ENCODE assay signal across 1 cellular context in the genomic region with DNA sequence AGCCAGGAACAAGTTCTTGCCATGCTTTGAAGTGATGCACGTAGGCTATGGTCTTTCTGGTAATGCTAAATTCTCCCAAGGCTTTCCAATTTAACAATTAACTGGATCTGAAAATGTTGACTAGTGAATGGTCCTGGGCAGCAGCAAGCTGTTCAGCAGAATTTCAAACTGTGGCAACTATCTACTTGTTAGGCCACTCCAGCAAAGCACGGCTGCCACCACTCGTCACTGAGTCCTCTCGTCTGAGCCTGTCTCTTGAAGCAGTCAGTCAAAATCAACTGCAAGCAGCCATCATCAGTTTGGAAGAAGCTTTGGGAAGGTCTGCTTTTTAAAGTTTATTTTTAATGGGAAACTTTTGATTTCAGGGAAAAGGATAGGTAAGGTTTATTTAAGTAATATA.
TF ChIP-seq lines count a peak whose summit lies in the region.

No MANE protein-coding gene starts in this region.

TF ChIP-seq in H1, 55 proteins besides CTCF, POLR2A, EP300 and RAD21:
- no peak for TF ChIP-seq TEAD4 (IDR thresholded peaks at IDR 0.05; ENCODE audit: low read depth, low read length)
- TF ChIP-seq KDM4A (IDR thresholded peaks at IDR 0.05; ENCODE audit: low read depth, low read length, severe bottlenecking), result no peak
- TF ChIP-seq CTBP2 (IDR thresholded peaks at IDR 0.05; ENCODE audit: borderline replicate concordance, insufficient read depth, insufficient read length, low read length), result no peak
- TF ChIP-seq, protein P1, sequence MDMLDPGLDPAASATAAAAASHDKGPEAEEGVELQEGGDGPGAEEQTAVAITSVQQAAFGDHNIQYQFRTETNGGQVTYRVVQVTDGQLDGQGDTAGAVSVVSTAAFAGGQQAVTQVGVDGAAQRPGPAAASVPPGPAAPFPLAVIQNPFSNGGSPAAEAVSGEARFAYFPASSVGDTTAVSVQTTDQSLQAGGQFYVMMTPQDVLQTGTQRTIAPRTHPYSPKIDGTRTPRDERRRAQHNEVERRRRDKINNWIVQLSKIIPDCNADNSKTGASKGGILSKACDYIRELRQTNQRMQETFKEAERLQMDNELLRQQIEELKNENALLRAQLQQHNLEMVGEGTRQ (IDR thresholded peaks at IDR 0.05; ENCODE audit: low read length), result no peak
- TF ChIP-seq TCF12 (IDR thresholded peaks at IDR 0.05; ENCODE audit: low read depth, low read length), result no peak
- no peak for TF ChIP-seq JUND (IDR thresholded peaks at IDR 0.05; ENCODE audit: low read length)
- no peak for TF ChIP-seq SP4 (IDR thresholded peaks at IDR 0.05; ENCODE audit: low read length)
- TF ChIP-seq BCL11A (IDR thresholded peaks at IDR 0.05; ENCODE audit: low read depth in 2 of 2, low read length in 2 of 2), result no peak
- no peak for TF ChIP-seq RXRA (IDR thresholded peaks at IDR 0.05; ENCODE audit: insufficient read depth, low read depth, low read length)
- no peak for TF ChIP-seq SAP30 (IDR thresholded peaks at IDR 0.05; ENCODE audit: insufficient read depth, insufficient replicate concordance, low read length)
- no peak for TF ChIP-seq SIX5 (IDR thresholded peaks at IDR 0.05; ENCODE audit: low read depth, low read length)
- TF ChIP-seq NANOG (IDR thresholded peaks at IDR 0.05; ENCODE audit: insufficient read depth, low read depth, low read length, poor library complexity, severe bottlenecking), result no peak
- no peak for TF ChIP-seq JUN (IDR thresholded peaks at IDR 0.05; ENCODE audit: low read depth, low read length)
- TF ChIP-seq NRF1 (IDR thresholded peaks at IDR 0.05; ENCODE audit: low read depth, low read length), result no peak
- TF ChIP-seq RNF2 (IDR thresholded peaks at IDR 0.05; ENCODE audit: borderline replicate concordance, low read depth, low read length, missing control alignments, poor library complexity, severe bottlenecking), result no peak
- TF ChIP-seq, protein P2, sequence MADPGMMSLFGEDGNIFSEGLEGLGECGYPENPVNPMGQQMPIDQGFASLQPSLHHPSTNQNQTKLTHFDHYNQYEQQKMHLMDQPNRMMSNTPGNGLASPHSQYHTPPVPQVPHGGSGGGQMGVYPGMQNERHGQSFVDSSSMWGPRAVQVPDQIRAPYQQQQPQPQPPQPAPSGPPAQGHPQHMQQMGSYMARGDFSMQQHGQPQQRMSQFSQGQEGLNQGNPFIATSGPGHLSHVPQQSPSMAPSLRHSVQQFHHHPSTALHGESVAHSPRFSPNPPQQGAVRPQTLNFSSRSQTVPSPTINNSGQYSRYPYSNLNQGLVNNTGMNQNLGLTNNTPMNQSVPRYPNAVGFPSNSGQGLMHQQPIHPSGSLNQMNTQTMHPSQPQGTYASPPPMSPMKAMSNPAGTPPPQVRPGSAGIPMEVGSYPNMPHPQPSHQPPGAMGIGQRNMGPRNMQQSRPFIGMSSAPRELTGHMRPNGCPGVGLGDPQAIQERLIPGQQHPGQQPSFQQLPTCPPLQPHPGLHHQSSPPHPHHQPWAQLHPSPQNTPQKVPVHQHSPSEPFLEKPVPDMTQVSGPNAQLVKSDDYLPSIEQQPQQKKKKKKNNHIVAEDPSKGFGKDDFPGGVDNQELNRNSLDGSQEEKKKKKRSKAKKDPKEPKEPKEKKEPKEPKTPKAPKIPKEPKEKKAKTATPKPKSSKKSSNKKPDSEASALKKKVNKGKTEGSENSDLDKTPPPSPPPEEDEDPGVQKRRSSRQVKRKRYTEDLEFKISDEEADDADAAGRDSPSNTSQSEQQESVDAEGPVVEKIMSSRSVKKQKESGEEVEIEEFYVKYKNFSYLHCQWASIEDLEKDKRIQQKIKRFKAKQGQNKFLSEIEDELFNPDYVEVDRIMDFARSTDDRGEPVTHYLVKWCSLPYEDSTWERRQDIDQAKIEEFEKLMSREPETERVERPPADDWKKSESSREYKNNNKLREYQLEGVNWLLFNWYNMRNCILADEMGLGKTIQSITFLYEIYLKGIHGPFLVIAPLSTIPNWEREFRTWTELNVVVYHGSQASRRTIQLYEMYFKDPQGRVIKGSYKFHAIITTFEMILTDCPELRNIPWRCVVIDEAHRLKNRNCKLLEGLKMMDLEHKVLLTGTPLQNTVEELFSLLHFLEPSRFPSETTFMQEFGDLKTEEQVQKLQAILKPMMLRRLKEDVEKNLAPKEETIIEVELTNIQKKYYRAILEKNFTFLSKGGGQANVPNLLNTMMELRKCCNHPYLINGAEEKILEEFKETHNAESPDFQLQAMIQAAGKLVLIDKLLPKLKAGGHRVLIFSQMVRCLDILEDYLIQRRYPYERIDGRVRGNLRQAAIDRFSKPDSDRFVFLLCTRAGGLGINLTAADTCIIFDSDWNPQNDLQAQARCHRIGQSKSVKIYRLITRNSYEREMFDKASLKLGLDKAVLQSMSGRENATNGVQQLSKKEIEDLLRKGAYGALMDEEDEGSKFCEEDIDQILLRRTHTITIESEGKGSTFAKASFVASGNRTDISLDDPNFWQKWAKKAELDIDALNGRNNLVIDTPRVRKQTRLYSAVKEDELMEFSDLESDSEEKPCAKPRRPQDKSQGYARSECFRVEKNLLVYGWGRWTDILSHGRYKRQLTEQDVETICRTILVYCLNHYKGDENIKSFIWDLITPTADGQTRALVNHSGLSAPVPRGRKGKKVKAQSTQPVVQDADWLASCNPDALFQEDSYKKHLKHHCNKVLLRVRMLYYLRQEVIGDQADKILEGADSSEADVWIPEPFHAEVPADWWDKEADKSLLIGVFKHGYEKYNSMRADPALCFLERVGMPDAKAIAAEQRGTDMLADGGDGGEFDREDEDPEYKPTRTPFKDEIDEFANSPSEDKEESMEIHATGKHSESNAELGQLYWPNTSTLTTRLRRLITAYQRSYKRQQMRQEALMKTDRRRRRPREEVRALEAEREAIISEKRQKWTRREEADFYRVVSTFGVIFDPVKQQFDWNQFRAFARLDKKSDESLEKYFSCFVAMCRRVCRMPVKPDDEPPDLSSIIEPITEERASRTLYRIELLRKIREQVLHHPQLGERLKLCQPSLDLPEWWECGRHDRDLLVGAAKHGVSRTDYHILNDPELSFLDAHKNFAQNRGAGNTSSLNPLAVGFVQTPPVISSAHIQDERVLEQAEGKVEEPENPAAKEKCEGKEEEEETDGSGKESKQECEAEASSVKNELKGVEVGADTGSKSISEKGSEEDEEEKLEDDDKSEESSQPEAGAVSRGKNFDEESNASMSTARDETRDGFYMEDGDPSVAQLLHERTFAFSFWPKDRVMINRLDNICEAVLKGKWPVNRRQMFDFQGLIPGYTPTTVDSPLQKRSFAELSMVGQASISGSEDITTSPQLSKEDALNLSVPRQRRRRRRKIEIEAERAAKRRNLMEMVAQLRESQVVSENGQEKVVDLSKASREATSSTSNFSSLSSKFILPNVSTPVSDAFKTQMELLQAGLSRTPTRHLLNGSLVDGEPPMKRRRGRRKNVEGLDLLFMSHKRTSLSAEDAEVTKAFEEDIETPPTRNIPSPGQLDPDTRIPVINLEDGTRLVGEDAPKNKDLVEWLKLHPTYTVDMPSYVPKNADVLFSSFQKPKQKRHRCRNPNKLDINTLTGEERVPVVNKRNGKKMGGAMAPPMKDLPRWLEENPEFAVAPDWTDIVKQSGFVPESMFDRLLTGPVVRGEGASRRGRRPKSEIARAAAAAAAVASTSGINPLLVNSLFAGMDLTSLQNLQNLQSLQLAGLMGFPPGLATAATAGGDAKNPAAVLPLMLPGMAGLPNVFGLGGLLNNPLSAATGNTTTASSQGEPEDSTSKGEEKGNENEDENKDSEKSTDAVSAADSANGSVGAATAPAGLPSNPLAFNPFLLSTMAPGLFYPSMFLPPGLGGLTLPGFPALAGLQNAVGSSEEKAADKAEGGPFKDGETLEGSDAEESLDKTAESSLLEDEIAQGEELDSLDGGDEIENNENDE (IDR thresholded peaks at IDR 0.05; ENCODE audit: insufficient replicate concordance, low read length), result no peak
- TF ChIP-seq SUZ12 (IDR thresholded peaks at IDR 0.05; ENCODE audit: low read length), result no peak
